Comparison of ENCODE assay signal across 22 cellular contexts in genomic region chr6:158755636-158756035, GRCh38.
"Had no signal": no experiment of that assay in that cellular context is flagged by ENCODE, and none has a peak within 500 bp of the region (broad histone marks: within the 10 kb centered on the region; RNA-seq: fewer than 3 reads in every experiment).

No MANE protein-coding gene starts in this region.

- ATAC-seq: activated naive CD4-positive, alpha-beta T cell treated with anti-CD3 and anti-CD28 coated beads, Interleukin-2, amount 50 U/mL, for 72 hours; gastrocnemius medialis; left cardiac atrium; left ventricle myocardium superior; sciatic nerve had no signal

- H3K4me3 Mint-ChIP-seq: activated T-cell treated with anti-CD3 and anti-CD28 coated beads, Interleukin-2, amount 50 U/mL, for 24 hours; nephron had no signal

- H3K27me3 Mint-ChIP-seq: activated T-cell treated with anti-CD3 and anti-CD28 coated beads, Interleukin-2, amount 50 U/mL, for 24 hours had no signal

- DNase-seq: activated CD4-positive, alpha-beta T cell treated with anti-CD3 and anti-CD28 coated beads for 4 hours; activated CD4-positive, alpha-beta T cell treated with anti-CD3 and anti-CD28 coated beads, Interleukin-2, amount 50 U/mL, for 4 hours; activated gamma-delta T cell treated with Interleukin-2 at 50 U/mL for 16 hours; activated T-cell treated with anti-CD3 and anti-CD28 coated beads, Interleukin-2, amount 50 U/mL, for 24 hours; anterior cingulate cortex; cerebellar nuclear complex; colonic mucosa; effector CD8-positive, alpha-beta T cell; gastrocnemius medialis; left cardiac atrium; left ventricle myocardium superior; stimulated activated CD4-positive, alpha-beta T cell treated with anti-CD3 and anti-CD28 coated beads, Interleukin-12 subunit alpha, Interleukin-12 subunit beta, amount 100 ng/mL, for 4 hours; stimulated activated CD4-positive, alpha-beta T cell treated with anti-CD3 and anti-CD28 coated beads, Interleukin-4, amount 100 ng/mL, for 1 hour; stimulated activated naive CD4-positive, alpha-beta T cell; transverse colon had no signal

- H2AFZ ChIP-seq: hepatocyte had no signal

- H3K36me3 ChIP-seq: colonic mucosa, transverse colon had no signal

- H3K79me2 ChIP-seq: hepatocyte had no signal

- H3K27ac ChIP-seq: colonic mucosa, gastrocnemius medialis, hepatocyte, neutrophil, skin epidermis, transverse colon had no signal

- H3K27me3 ChIP-seq: colonic mucosa, gastrocnemius medialis, hepatocyte, transverse colon had no signal

- H3K9me3 ChIP-seq: colonic mucosa, gastrocnemius medialis, neutrophil, transverse colon had no signal

- H3K4me1 ChIP-seq: colonic mucosa had no signal

- H3K9me3 Mint-ChIP-seq: activated naive CD4-positive, alpha-beta T cell treated with anti-CD3 and anti-CD28 coated beads, Interleukin-2, amount 50 U/mL, for 72 hours; activated T-cell treated with anti-CD3 and anti-CD28 coated beads, Interleukin-2, amount 50 U/mL, for 24 hours; nephron had no signal

- FAIRE-seq: urothelium cell line had no signal

- H3K4me3 ChIP-seq: colonic mucosa, gastrocnemius medialis, hepatocyte, skin epidermis, transverse colon had no signal

- H3K4me2 ChIP-seq: hepatocyte had no signal
